In the genomic region with DNA sequence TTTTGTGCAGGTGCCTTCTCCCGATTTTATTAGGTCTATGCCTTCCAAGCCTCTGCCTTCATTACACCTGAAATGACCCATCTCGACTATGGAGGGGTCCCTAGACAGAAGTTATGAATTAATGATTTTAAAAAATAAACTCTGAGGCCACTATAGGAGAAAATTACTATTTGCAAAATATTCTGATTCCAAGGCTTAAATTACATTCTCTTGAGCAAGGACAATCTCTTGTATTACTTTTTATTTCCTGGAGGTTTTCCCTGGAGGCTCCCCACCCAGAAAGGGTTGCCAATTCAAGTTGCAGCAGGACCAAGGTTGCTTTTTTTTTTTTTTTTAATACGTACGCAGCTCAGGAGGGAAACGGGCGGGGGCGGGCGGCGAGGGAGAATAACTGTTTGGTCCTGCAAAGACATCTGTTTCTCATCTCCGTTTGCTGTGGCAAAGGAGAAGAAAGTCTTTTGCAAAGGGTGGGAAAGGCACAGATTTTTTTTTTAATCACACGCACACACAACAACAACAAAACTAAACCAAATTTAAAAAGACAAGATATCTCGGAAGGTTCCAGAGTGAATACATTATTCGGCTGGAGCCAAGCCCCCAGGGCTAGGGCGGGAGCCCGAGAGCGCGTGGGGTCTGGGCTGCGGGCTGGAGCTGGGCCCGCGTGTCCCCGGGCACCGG, we compare ENCODE assay signal across 8 cellular contexts. TPM values are rescaled to one million over a fixed set of nuclear protein-coding genes. Genes with fewer than 3 reads are reported as not detected.
DNase-seq lines count a peak whose midpoint lies in the region; ATAC-seq and TF ChIP-seq lines count a peak whose summit lies in the region.

No MANE protein-coding gene starts in this region.

- DNase-seq in NCI-H1092 treated with DMSO at 0.1 percent for 48 hours (lab: John Stamatoyannopoulos, UW) (peak; percentile 49), NCI-H1092 (lab: John Stamatoyannopoulos, UW) (no peak), suprapubic skin (ENCODE audit: low spot score in 2 of 2) (no peak)
- DNase-seq in activated naive CD8-positive, alpha-beta T cell treated with anti-CD3 and anti-CD28 coated beads, Interleukin-2, amount 10 ng/mL, durations not matched to agents 7 days and 5 days, result no peak
- no peak for DNase-seq in activated CD4-positive, alpha-beta T cell treated with anti-CD3 and anti-CD28 coated beads, Interleukin-2, amount 50 U/mL, for 4 hours

- no peaks in the 10 kb centered on the region for H3K9me3 ChIP-seq in iPS-18a (ENCODE audit: control insufficient read depth, low read depth, low read length)
- no peaks in the 10 kb centered on the region for H3K9me3 ChIP-seq in suprapubic skin

- peaks cover 15% of the 10 kb centered on the region for H3K4me1 ChIP-seq in iPS-18a (ENCODE audit: control insufficient read depth, low read depth, low read length)
- peaks cover 45% of the 10 kb centered on the region for H3K4me1 ChIP-seq in suprapubic skin

- TF ChIP-seq CTCF in suprapubic skin (IDR thresholded peaks at IDR 0.05), result no peak

- peaks cover 58% of the 10 kb centered on the region for H3K27me3 Mint-ChIP-seq in activated naive CD8-positive, alpha-beta T cell treated with anti-CD3 and anti-CD28 coated beads, Interleukin-2, amount 10 ng/mL, durations not matched to agents 7 days and 5 days

- WGBS in suprapubic skin, result 3% methylated on average over 18 of the region's 22 CpGs

- H3K4me3 ChIP-seq in iPS-18a (ENCODE audit: low read length) (peak overlapping the region; percentile 62), suprapubic skin (peak overlapping the region; percentile 91)

- POLR2A ChIA-PET in activated naive CD8-positive, alpha-beta T cell treated with anti-CD3 and anti-CD28 coated beads, Interleukin-2, amount 10 ng/mL, durations not matched to agents 7 days and 5 days (lab: Charles Lee), result no interaction called here

- no peak for ATAC-seq in activated naive CD8-positive, alpha-beta T cell treated with anti-CD3 and anti-CD28 coated beads, Interleukin-2, amount 10 ng/mL, durations not matched to agents 7 days and 5 days (ENCODE audit: low read depth)
- ATAC-seq in HG03432 (IDR thresholded peaks at IDR 0.05; ENCODE audit: unreplicated experiment) (no peak), HG03175 (IDR thresholded peaks at IDR 0.05; ENCODE audit: unreplicated experiment) (no peak)

- TF ChIP-seq POLR2A in suprapubic skin (IDR thresholded peaks at IDR 0.05), result no peak

- H3K27ac ChIP-seq in iPS-18a (ENCODE audit: low read length) (no peak overlapping the region), suprapubic skin (peak overlapping the region; percentile 93)

- no peaks in the 10 kb centered on the region for H3K36me3 Mint-ChIP-seq in activated naive CD8-positive, alpha-beta T cell treated with anti-CD3 and anti-CD28 coated beads, Interleukin-2, amount 10 ng/mL, durations not matched to agents 7 days and 5 days

- peak overlapping the region; percentile 47 for H3K4me3 Mint-ChIP-seq in activated naive CD8-positive, alpha-beta T cell treated with anti-CD3 and anti-CD28 coated beads, Interleukin-2, amount 10 ng/mL, durations not matched to agents 7 days and 5 days

- peaks cover 68% of the 10 kb centered on the region for H3K27me3 ChIP-seq in iPS-18a (ENCODE audit: control insufficient read depth, insufficient read depth, low read length)
- H3K27me3 ChIP-seq in suprapubic skin, result peaks cover 7% of the 10 kb centered on the region

- H3K9me3 Mint-ChIP-seq in activated naive CD8-positive, alpha-beta T cell treated with anti-CD3 and anti-CD28 coated beads, Interleukin-2, amount 10 ng/mL, durations not matched to agents 7 days and 5 days, result no peaks in the 10 kb centered on the region

- H3K36me3 ChIP-seq in iPS-18a (ENCODE audit: control insufficient read depth, low read depth, low read length) (no peaks in the 10 kb centered on the region), suprapubic skin (no peaks in the 10 kb centered on the region)

- H3K4me1 Mint-ChIP-seq in activated naive CD8-positive, alpha-beta T cell treated with anti-CD3 and anti-CD28 coated beads, Interleukin-2, amount 10 ng/mL, durations not matched to agents 7 days and 5 days, result no peaks in the 10 kb centered on the region

- no peak for TF ChIP-seq EP300 in suprapubic skin (IDR thresholded peaks at IDR 0.05)

- H3K9ac ChIP-seq in iPS-18a (ENCODE audit: low read length), result no peak overlapping the region

- H3K27ac Mint-ChIP-seq in activated naive CD8-positive, alpha-beta T cell treated with anti-CD3 and anti-CD28 coated beads, Interleukin-2, amount 10 ng/mL, durations not matched to agents 7 days and 5 days, result no peak overlapping the region

RNA-seq across cellular contexts. Expression of a gene that starts 0.6 kb away (rescaled TPM):
- total RNA-seq in activated naive CD8-positive, alpha-beta T cell treated with anti-CD3 and anti-CD28 coated beads, Interleukin-2, amount 10 ng/mL, durations not matched to agents 7 days and 5 days, result not detected
- total RNA-seq in suprapubic skin, result 10 to 100 TPM in 3 of 4 donors, 1 to 10 TPM in 1; 8.5 to 24.1 (median 16.8) TPM

Comparison
In these comparisons a context has a peak if more than half of its experiments do, and no peak if none do; other contexts are left out.
1. RNA of a gene that starts 0.6 kb away (total RNA-seq): 8.5 to 24.1 TPM in suprapubic skin; not detected in activated naive CD8-positive, alpha-beta T cell treated with anti-CD3 and anti-CD28 coated beads, Interleukin-2, amount 10 ng/mL, durations not matched to agents 7 days and 5 days; every median in the first group is over 4 times any median in the second.